6 cellular contexts compared by ENCODE assay signal in genomic region chr7:133011746-133012145, GRCh38.
"Had no signal": no experiment of that assay in that cellular context is flagged by ENCODE, and none has a peak within 500 bp of the region (broad histone marks: within the 10 kb centered on the region; RNA-seq: fewer than 3 reads in every experiment).

No MANE protein-coding gene starts in this region.

- H3K27ac ChIP-seq: GM23248 had no signal

- H3K4me3 ChIP-seq: GM23248, HAP-1 had no signal

- DNase-seq: GM23248, GOT3, H7, IMR-90, KBM-7 had no signal

- H3K9me3 ChIP-seq: HAP-1 had no signal

- H3K36me3 ChIP-seq: HAP-1 had no signal
